In genomic region chr1:62307516-62308492, GRCh38 we compare ENCODE assay signal across 31 cellular contexts. TPM values are rescaled to one million over a fixed set of nuclear protein-coding genes. Genes with fewer than 3 reads are reported as not detected.
A peak's percentile ranks its signal among the peaks of the same experiment; 100 is the strongest.
DNase-seq lines count a peak whose midpoint lies in the region; ATAC-seq, FAIRE-seq and TF ChIP-seq lines count a peak whose summit lies in the region.
"Had no signal": no experiment of that assay in that cellular context is flagged by ENCODE, and none has a peak within 500 bp of the region (broad histone marks: within the 10 kb centered on the region; RNA-seq: fewer than 3 reads in every experiment).

No MANE protein-coding gene starts in this region.

- intact Hi-C loops in HepG2 (cut with micrococcal nuclease; ENCODE audit: unreplicated experiment) = no loop called here
- intact Hi-C loops in right lobe of liver (cut with DNase I) = no loop called here

- TF ChIP-seq CTCF in HepG2 (CRISPR knock-in tag; IDR thresholded peaks at IDR 0.05) (no peak), right lobe of liver (IDR thresholded peaks at IDR 0.05) (no peak), RWPE2 (IDR thresholded peaks at IDR 0.05; ENCODE audit: poor library complexity, severe bottlenecking) (no peak), type B pancreatic cell (conservative IDR thresholded peaks at IDR 0.05) (no peak)

- H3K4me3 Mint-ChIP-seq in type B pancreatic cell = peak overlapping the region; percentile 64
- H3K4me3 Mint-ChIP-seq: WTC11 had no signal

- H3K9me3 ChIP-seq in HepG2 (ENCODE audit: low read length) (no peaks in the 10 kb centered on the region), right lobe of liver (no peaks in the 10 kb centered on the region), RWPE2 (ENCODE audit: severe bottlenecking) (no peaks in the 10 kb centered on the region)
- H3K9me3 ChIP-seq: HAP-1, stomach, upper lobe of left lung had no signal

- peaks cover 6% of the 10 kb centered on the region; the same call in 1 of the 2 replicates for H3K4me1 ChIP-seq in HepG2 (ENCODE audit: insufficient read depth, low read length)
- H3K4me1 ChIP-seq in right lobe of liver = no peaks in the 10 kb centered on the region
- H3K4me1 ChIP-seq in RWPE2 (ENCODE audit: insufficient read depth, poor library complexity, severe bottlenecking) = peaks cover 11% of the 10 kb centered on the region
- H3K4me1 ChIP-seq: upper lobe of left lung had no signal

- peaks cover 2% of the 10 kb centered on the region; the same call in 1 of the 2 replicates for H4K20me1 ChIP-seq in HepG2 (ENCODE audit: insufficient read depth, low read length)

- no peaks in the 10 kb centered on the region; a peak in 1 of 5 replicates for H3K27me3 ChIP-seq in HepG2 (ENCODE audit: control insufficient read depth in 1 of 2, insufficient read depth in 2 of 2, low read length in 2 of 2)
- H3K27me3 ChIP-seq in right lobe of liver = no peaks in the 10 kb centered on the region
- no peaks in the 10 kb centered on the region for H3K27me3 ChIP-seq in RWPE2 (ENCODE audit: insufficient read depth, poor library complexity, severe bottlenecking)
- H3K27me3 ChIP-seq: brain microvascular endothelial cell, stomach, upper lobe of left lung had no signal

- H3K9me3 Mint-ChIP-seq in type B pancreatic cell = peaks cover 5% of the 10 kb centered on the region
- H3K9me3 Mint-ChIP-seq: WTC11 had no signal

- peak overlapping the region; percentile 86 for H3K27ac Mint-ChIP-seq in type B pancreatic cell
- H3K27ac Mint-ChIP-seq: WTC11 had no signal

- POLR2A ChIA-PET in HepG2 (lab: Yijun Ruan, JAX) = no interaction called here

- TF ChIP-seq RAD21 in HepG2 (CRISPR knock-in tag; IDR thresholded peaks at IDR 0.05) = no peak

- FAIRE-seq in HepG2 (lab: Jason Lieb, UNC) = no peak
- FAIRE-seq: A204.1, colon had no signal

- no peak overlapping the region for H3K4me2 ChIP-seq in HepG2 (ENCODE audit: low read depth, low read length)

- peaks cover 7% of the 10 kb centered on the region for H3K36me3 Mint-ChIP-seq in type B pancreatic cell
- H3K36me3 Mint-ChIP-seq: WTC11 had no signal

- WGBS in HepG2 (ENCODE audit: low lambda C conversion rate) = 96% methylated on average over 6 of the region's 7 CpGs
- WGBS in right lobe of liver (ENCODE audit: insufficient coverage, low coverage, low lambda C conversion rate, missing lambda C conversion rate) = 69% methylated on average over 3 of the region's 7 CpGs

- CTCF ChIA-PET in HepG2 (lab: Yijun Ruan, JAX; ENCODE audit: low intra/inter-chr PET ratio, low total read pairs) = no interaction called here

- peaks cover 44% of the 10 kb centered on the region for H3K4me1 Mint-ChIP-seq in type B pancreatic cell (ENCODE audit: unreplicated experiment)

- H3K4me3 ChIP-seq in HepG2 (replicated peaks in 1 of 3; ENCODE audit: insufficient read depth in 1 of 3, low read depth in 2 of 3, low read length in 3 of 3) (no peak overlapping the region), right lobe of liver (no peak overlapping the region), RWPE2 (ENCODE audit: severe bottlenecking) (no peak overlapping the region)
- H3K4me3 ChIP-seq: HAP-1, stomach, upper lobe of left lung had no signal

- DNase-seq in HepG2 (ENCODE audit: low spot score) (no peak), right lobe of liver (no peak), RWPE2 (ENCODE audit: low spot score) (no peak), left kidney (ENCODE audit: low read depth, low spot score) (peak; percentile 47), type B pancreatic cell (ENCODE audit: extremely low spot score, unreplicated experiment) (no peak), NCI-H510A (lab: John Stamatoyannopoulos, UW) (no peak)
- DNase-seq: activated CD8-positive, alpha-beta memory T cell treated with anti-CD3 and anti-CD28 coated beads, Interleukin-2, amount 50 U/mL, for 48 hours; activated effector memory CD4-positive, alpha-beta T cell treated with Interleukin-2 at 50 U/mL for 16 hours; brain microvascular endothelial cell; Calu3; effector memory CD4-positive, alpha-beta T cell; KBM-7; kidney glomerular epithelial cell; MV-4-11; NCI-H187; NCI-H82; occipital lobe; OCI-M1; stimulated activated CD4-positive, alpha-beta T cell treated with anti-CD3 and anti-CD28 coated beads, Interleukin-12 subunit alpha, Interleukin-12 subunit beta, amount 100 ng/mL, for 4 hours; stimulated activated CD4-positive, alpha-beta T cell treated with anti-CD3 and anti-CD28 coated beads, Interleukin-4, amount 100 ng/mL, for 4 hours; stomach; upper lobe of left lung had no signal

- in situ Hi-C loops in HepG2 (cut with HindIII; ENCODE audit: extremely low pct_ligation_motif_present, low pct_unique_long_range_greater_than_20kb) = no loop called here

- no peak overlapping the region for H2AFZ ChIP-seq in HepG2 (ENCODE audit: low read length)

- BruUV-seq in HepG2 (replicated peaks; lab: Mats Ljungman, UMichigan) = no TSS peak

- H3K27me3 Mint-ChIP-seq in type B pancreatic cell = peaks cover 40% of the 10 kb centered on the region

- H3K27ac ChIP-seq in HepG2 (ENCODE audit: extremely low read length, insufficient read depth, low read length) (no peak overlapping the region), right lobe of liver (no peak overlapping the region), RWPE2 (ENCODE audit: poor library complexity, severe bottlenecking) (peak overlapping the region; percentile 41)
- H3K27ac ChIP-seq: brain microvascular endothelial cell, stomach, upper lobe of left lung had no signal

- TF ChIP-seq EP300 in HepG2 (IDR thresholded peaks at IDR 0.05; ENCODE audit: low read depth in 2 of 2, low read length in 2 of 2) (no peak), HepG2 (CRISPR knock-in tag; IDR thresholded peaks at IDR 0.05; ENCODE audit: borderline replicate concordance) (no peak)

- no peak overlapping the region for H3K9ac ChIP-seq in HepG2 (ENCODE audit: insufficient read depth, low read depth, low read length)

- TF ChIP-seq POLR2A in HepG2 (IDR thresholded peaks at IDR 0.05; ENCODE audit: insufficient read depth in 1 of 2, low read depth in 2 of 2, low read length in 2 of 2) = no peak
- no peak for TF ChIP-seq POLR2A in right lobe of liver (IDR thresholded peaks at IDR 0.05)

- H3K36me3 ChIP-seq in HepG2 (replicated peaks in 1 of 2; ENCODE audit: control insufficient read depth in 1 of 2, insufficient read depth in 2 of 2, low read length in 2 of 2) (peaks cover 4 to 15% of the 10 kb centered on the region in 2 experiments; a peak in 4 of 5 replicates), right lobe of liver (no peaks in the 10 kb centered on the region), RWPE2 (ENCODE audit: low read depth) (no peaks in the 10 kb centered on the region)
- H3K36me3 ChIP-seq: brain microvascular endothelial cell, HAP-1, stomach, upper lobe of left lung had no signal

- no peak; the same call in 2 of the 3 replicates for ATAC-seq in HepG2
- no peak for ATAC-seq in right lobe of liver
- peak; percentile 85 for ATAC-seq in RWPE2 (ENCODE audit: low read depth)
- ATAC-seq in GM19467 (IDR thresholded peaks at IDR 0.05; ENCODE audit: unreplicated experiment) = no peak
- ATAC-seq in GM19395 (IDR thresholded peaks at IDR 0.05; ENCODE audit: unreplicated experiment) = no peak
- ATAC-seq: WTC11 had no signal

- peaks cover 50% of the 10 kb centered on the region for H3K79me2 ChIP-seq in HepG2 (ENCODE audit: insufficient read depth, low read length)

TF ChIP-seq in HepG2, 621 proteins besides CTCF, POLR2A, EP300 and RAD21:
- TF ChIP-seq ZNF790 (CRISPR knock-in tag; IDR thresholded peaks at IDR 0.05; ENCODE audit: borderline replicate concordance) (no peak), SP2 (CRISPR knock-in tag; IDR thresholded peaks at IDR 0.05) (no peak)
- TF ChIP-seq, protein P1, sequence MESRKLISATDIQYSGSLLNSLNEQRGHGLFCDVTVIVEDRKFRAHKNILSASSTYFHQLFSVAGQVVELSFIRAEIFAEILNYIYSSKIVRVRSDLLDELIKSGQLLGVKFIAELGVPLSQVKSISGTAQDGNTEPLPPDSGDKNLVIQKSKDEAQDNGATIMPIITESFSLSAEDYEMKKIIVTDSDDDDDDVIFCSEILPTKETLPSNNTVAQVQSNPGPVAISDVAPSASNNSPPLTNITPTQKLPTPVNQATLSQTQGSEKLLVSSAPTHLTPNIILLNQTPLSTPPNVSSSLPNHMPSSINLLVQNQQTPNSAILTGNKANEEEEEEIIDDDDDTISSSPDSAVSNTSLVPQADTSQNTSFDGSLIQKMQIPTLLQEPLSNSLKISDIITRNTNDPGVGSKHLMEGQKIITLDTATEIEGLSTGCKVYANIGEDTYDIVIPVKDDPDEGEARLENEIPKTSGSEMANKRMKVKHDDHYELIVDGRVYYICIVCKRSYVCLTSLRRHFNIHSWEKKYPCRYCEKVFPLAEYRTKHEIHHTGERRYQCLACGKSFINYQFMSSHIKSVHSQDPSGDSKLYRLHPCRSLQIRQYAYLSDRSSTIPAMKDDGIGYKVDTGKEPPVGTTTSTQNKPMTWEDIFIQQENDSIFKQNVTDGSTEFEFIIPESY (CRISPR knock-in tag; IDR thresholded peaks at IDR 0.05) = 0 out of 2 replicates have a peak, but pooled peaks have one; percentile 22

RNA-seq across cellular contexts. Expression of gene KANK4, which starts 11.4 kb away (rescaled TPM):
- total RNA-seq in HepG2 (2016; rRNA removed; fragmentation: Illumina TruSeq; extraction: Trizol) = 25.7 and 28.8 TPM in 2 replicates
- total RNA-seq in HepG2 (2016; cell fraction: cytosol; rRNA removed; fragmentation: Illumina TruSeq; extraction: Trizol; ENCODE audit: low read depth) = 8.0 and 8.5 TPM in 2 replicates
- 25.9 and 29.8 TPM in 2 replicates for total RNA-seq in HepG2 (2016; cell fraction: insoluble cytoplasmic fraction; rRNA removed; fragmentation: Illumina TruSeq; extraction: Trizol)
- 21.3 and 22.4 TPM in 2 replicates for total RNA-seq in HepG2 (2016; cell fraction: membrane; rRNA removed; fragmentation: Illumina TruSeq; extraction: Trizol)
- 17.2 and 19.3 TPM in 2 replicates for total RNA-seq in HepG2 (2016; cell fraction: nucleus; rRNA removed; fragmentation: Illumina TruSeq; extraction: Trizol)
- 10.9 and 16.1 TPM in 2 replicates for polyA plus RNA-seq in HepG2 (2011; rRNA removed)
- polyA plus RNA-seq in HepG2 (2011; cell fraction: cytosol; rRNA removed) = 8.1 and 12.4 TPM in 2 replicates
- 7.0 and 9.0 TPM in 2 replicates for polyA plus RNA-seq in HepG2 (2011; cell fraction: nucleus; rRNA removed)
- polyA plus RNA-seq in HepG2 (2012) = 5.0 and 7.0 TPM in 2 replicates
- polyA plus RNA-seq in HepG2 (2016; cell fraction: cytosol; fragmentation: Illumina TruSeq; extraction: Trizol; ENCODE audit: low read depth) = 4.5 and 5.1 TPM in 2 replicates
- 23.3 and 29.4 TPM in 2 replicates for polyA plus RNA-seq in HepG2 (2016; cell fraction: insoluble cytoplasmic fraction; fragmentation: Illumina TruSeq; extraction: Trizol; ENCODE audit: low read depth)
- 12.8 and 13.9 TPM in 2 replicates for polyA plus RNA-seq in HepG2 (2016; cell fraction: membrane; fragmentation: Illumina TruSeq; extraction: Trizol; ENCODE audit: low read depth)
- 24.3 and 25.9 TPM in 2 replicates for polyA plus RNA-seq in HepG2 (2016; cell fraction: nucleus; fragmentation: Illumina TruSeq; extraction: Trizol; ENCODE audit: insufficient read depth, low read depth)
- polyA minus RNA-seq in HepG2 (2011; rRNA and poly(A)+ RNA removed; ENCODE audit: low replicate concordance) = 40.6 TPM in 1 of 2 replicates, not detected in the other
- 11.2 and 15.2 TPM in 2 replicates for polyA minus RNA-seq in HepG2 (2011; cell fraction: cytosol; rRNA and poly(A)+ RNA removed)
- polyA minus RNA-seq in HepG2 (2011; cell fraction: nucleus; rRNA and poly(A)+ RNA removed) = 13.4 and 15.2 TPM in 2 replicates
- 1 to 10 TPM in 4 of 6 experiments, under 1 TPM in 2; 0.18 to 6.7 (median 1.3) TPM for total RNA-seq in right lobe of liver
- 5.9 and 11.3 TPM in 2 replicates for total RNA-seq in type B pancreatic cell (ENCODE audit: low replicate concordance)
- total RNA-seq: Calu3, glomerular endothelial cell, HT-29, SK-MEL-5 had no signal
